30 cellular contexts compared by ENCODE assay signal in genomic region chr18:79544386-79544963, GRCh38.
DNase-seq lines count a peak whose midpoint lies in the region; ATAC-seq, FAIRE-seq and TF ChIP-seq lines count a peak whose summit lies in the region.
"Had no signal": no experiment of that assay in that cellular context is flagged by ENCODE, and none has a peak within 500 bp of the region (broad histone marks: within the 10 kb centered on the region; RNA-seq: fewer than 3 reads in every experiment).

No MANE protein-coding gene starts in this region.

- no peak for TF ChIP-seq RAD21 in H1 (IDR thresholded peaks at IDR 0.05 in 1 of 2, conservative IDR thresholded peaks at IDR 0.05 in 1 of 2; ENCODE audit: low read depth in 2 of 2, low read length in 2 of 2)

- no peaks in the 10 kb centered on the region for H3K27me3 Mint-ChIP-seq in activated naive CD4-positive, alpha-beta T cell treated with anti-CD3 and anti-CD28 coated beads, Interleukin-2, amount 10 ng/mL, durations not matched to agents 7 days and 5 days
- H3K27me3 Mint-ChIP-seq in natural killer cell (ENCODE audit: low read depth in 2 of 2) (peaks cover 0 to 3% of the 10 kb centered on the region in 2 donors), type B pancreatic cell (peaks cover 8% of the 10 kb centered on the region)
- H3K27me3 Mint-ChIP-seq: activated CD4-positive, alpha-beta memory T cell treated with anti-CD3 and anti-CD28 coated beads, Interleukin-2, amount 10 ng/mL, durations not matched to agents 7 days and 5 days had no signal

- H3K23me2 ChIP-seq in H1 (ENCODE audit: low read depth, low read length) = peaks cover 11% of the 10 kb centered on the region; the same call in 1 of the 2 replicates

- H3K23ac ChIP-seq in H1 (ENCODE audit: insufficient read length) = no peak overlapping the region

- H3K27me3 ChIP-seq in H1 (replicated peaks in 1 of 4; ENCODE audit: control insufficient read depth in 3 of 4, extremely low read depth in 1 of 4, insufficient read depth in 3 of 4, low read length in 3 of 4) = peaks cover 0 to 2% (median 0%) of the 10 kb centered on the region in 4 experiments; a peak in 1 of 7 replicates
- H3K27me3 ChIP-seq: pancreas, SJCRH30 had no signal

- no peak overlapping the region for H3K27ac ChIP-seq in H1 (ENCODE audit: low read depth, low read length)
- H3K27ac ChIP-seq: gastroesophageal sphincter, left lung, pancreas, SJCRH30, tibial artery had no signal

- H3K36me3 Mint-ChIP-seq in activated naive CD4-positive, alpha-beta T cell treated with anti-CD3 and anti-CD28 coated beads, Interleukin-2, amount 10 ng/mL, durations not matched to agents 7 days and 5 days = no peaks in the 10 kb centered on the region
- H3K36me3 Mint-ChIP-seq in natural killer cell (no peaks in the 10 kb centered on the region), type B pancreatic cell (no peaks in the 10 kb centered on the region)
- H3K36me3 Mint-ChIP-seq: CD4-positive, alpha-beta memory T cell had no signal

- no peak overlapping the region for H3K9ac ChIP-seq in H1 (replicated peaks in 1 of 4; ENCODE audit: extremely low read depth in 1 of 4, low read depth in 3 of 4, low read length in 3 of 4)

- peaks cover 0 to 22% of the 10 kb centered on the region in 2 experiments; a peak in 2 of 4 replicates for H3K9me3 ChIP-seq in H1 (ENCODE audit: insufficient read depth in 2 of 2, low read depth in 1 of 2, low read length in 1 of 2)
- H3K9me3 ChIP-seq: gastroesophageal sphincter, left lung, pancreas, SJCRH30, tibial artery had no signal

- peak; percentile 16 for DNase-seq in activated naive CD4-positive, alpha-beta T cell treated with anti-CD3 and anti-CD28 coated beads, Interleukin-2, amount 10 ng/mL, durations not matched to agents 7 days and 5 days
- no peak for DNase-seq in activated naive CD4-positive, alpha-beta T cell (lab: John Stamatoyannopoulos, UW)
- DNase-seq in H1 (ENCODE audit: low read depth in 1 of 2, low spot score in 2 of 2) (no peak), natural killer cell (peak; percentile 10), type B pancreatic cell (ENCODE audit: extremely low spot score, unreplicated experiment) (peak; percentile 67), NCI-H2081 (lab: John Stamatoyannopoulos, UW) (no peak), NCI-H2227 (lab: John Stamatoyannopoulos, UW; ENCODE audit: unreplicated experiment) (no peak), G401 (ENCODE audit: low spot score) (no peak)
- DNase-seq: activated CD4-positive, alpha-beta memory T cell treated with anti-CD3 and anti-CD28 coated beads, Interleukin-2, amount 10 ng/mL, durations not matched to agents 7 days and 5 days; activated effector memory CD4-positive, alpha-beta T cell treated with Interleukin-2 at 50 U/mL for 16 hours; CD4-positive, alpha-beta memory T cell; cerebellar nuclear complex; hippocampal formation; Karpas-422; midbrain; MV-4-11; NCI-H146; nephron progenitor cell; NK-92 treated with Interleukin-12 subunit alpha and Interleukin-12 subunit beta, amount 100 ng/mL, for 24 hours; SJCRH30; stimulated activated CD4-positive, alpha-beta T cell treated with anti-CD3 and anti-CD28 coated beads, Interleukin-12 subunit alpha, Interleukin-12 subunit beta, amount 100 ng/mL, for 4 hours; stimulated activated CD4-positive, alpha-beta T cell treated with anti-CD3 and anti-CD28 coated beads, Interleukin-4, amount 100 ng/mL, for 4 hours; stimulated activated naive CD4-positive, alpha-beta T cell treated with Interleukin-2 at 50 U/mL for 16 hours had no signal

- no peak for ATAC-seq in natural killer cell
- ATAC-seq: gastroesophageal sphincter, GM12878, left lung, pancreas had no signal

- H3K9me3 Mint-ChIP-seq in activated naive CD4-positive, alpha-beta T cell treated with anti-CD3 and anti-CD28 coated beads, Interleukin-2, amount 10 ng/mL, durations not matched to agents 7 days and 5 days = peaks cover 8% of the 10 kb centered on the region
- peaks cover 0 to 9% of the 10 kb centered on the region in 2 donors for H3K9me3 Mint-ChIP-seq in natural killer cell
- peaks cover 3% of the 10 kb centered on the region for H3K9me3 Mint-ChIP-seq in type B pancreatic cell

- no peak overlapping the region for H4K5ac ChIP-seq in H1 (ENCODE audit: insufficient read length, low read depth, low read length)

- H3K4ac ChIP-seq in H1 (replicated peaks; ENCODE audit: insufficient read length, low read depth, low read length) = no peak overlapping the region

- intact Hi-C loops in natural killer cell (cut with micrococcal nuclease) = no loop called here

- POLR2A ChIA-PET in H1 (lab: Charles Lee; ENCODE audit: partially characterized antibody) = no interaction called here

- H2AK5ac ChIP-seq in H1 (ENCODE audit: low read depth, low read length) = no peak overlapping the region

- no peaks in the 10 kb centered on the region for H3K4me1 Mint-ChIP-seq in activated naive CD4-positive, alpha-beta T cell treated with anti-CD3 and anti-CD28 coated beads, Interleukin-2, amount 10 ng/mL, durations not matched to agents 7 days and 5 days
- H3K4me1 Mint-ChIP-seq in natural killer cell (no peaks in the 10 kb centered on the region), type B pancreatic cell (ENCODE audit: unreplicated experiment) (no peaks in the 10 kb centered on the region)
- H3K4me1 Mint-ChIP-seq: activated CD4-positive, alpha-beta memory T cell treated with anti-CD3 and anti-CD28 coated beads, Interleukin-2, amount 10 ng/mL, durations not matched to agents 7 days and 5 days had no signal

- H3K18ac ChIP-seq in H1 (ENCODE audit: extremely low read depth, low read length) = no peak overlapping the region

- H3K4me2 ChIP-seq in H1 (ENCODE audit: insufficient read depth in 1 of 2, low read depth in 2 of 2, low read length in 2 of 2) = no peak overlapping the region

- peaks cover 0 to 2% of the 10 kb centered on the region in 2 experiments for H4K20me1 ChIP-seq in H1 (replicated peaks in 1 of 2; ENCODE audit: control insufficient read depth in 1 of 2, insufficient read depth in 2 of 2, low read length in 2 of 2)

- H3K36me3 ChIP-seq in H1 (ENCODE audit: control insufficient read depth in 2 of 4, insufficient read depth in 4 of 4, low read length in 3 of 4) = no peaks in the 10 kb centered on the region
- H3K36me3 ChIP-seq: gastroesophageal sphincter, left lung, pancreas, SJCRH30, tibial artery had no signal

- no peak overlapping the region for H2AFZ ChIP-seq in H1 (ENCODE audit: low read length)

- H2BK20ac ChIP-seq in H1 (ENCODE audit: low read length) = no peak overlapping the region

- FAIRE-seq in H1 (lab: Jason Lieb, UNC) = no peak
- FAIRE-seq: A204.1, endothelial cell of umbilical vein, GM12878, pancreas had no signal

- no peak overlapping the region for H2BK12ac ChIP-seq in H1 (ENCODE audit: low read depth, low read length)

- H2BK5ac ChIP-seq in H1 (ENCODE audit: low read depth, low read length) = no peak overlapping the region

- in situ Hi-C loops in G401 (cut with HindIII; ENCODE audit: low sequenced_read_pairs) = no loop called here

- H3K79me1 ChIP-seq in H1 (ENCODE audit: low read depth, low read length) = no peaks in the 10 kb centered on the region

- no peak overlapping the region for H2BK15ac ChIP-seq in H1 (ENCODE audit: low read length)

- no peak overlapping the region for H3K56ac ChIP-seq in H1 (replicated peaks; ENCODE audit: insufficient read length, low read depth, low read length)

- WGBS in H1 (ENCODE audit: extremely low coverage in 1 of 2, insufficient coverage in 1 of 2, insufficient read length in 1 of 2, insufficient replicate concordance in 2 of 2, low coverage in 1 of 2, low lambda C conversion rate in 2 of 2, missing lambda C conversion rate in 1 of 2), 2 experiments = 89% methylated on average over 8 of the region's 23 CpGs; no CpG with 5 or more reads in 1 of the 2 experiments

- no peaks in the 10 kb centered on the region for H3K4me1 ChIP-seq in H1 (replicated peaks in 1 of 4; ENCODE audit: control insufficient read depth in 3 of 4, insufficient read depth in 4 of 4, low read length in 3 of 4)
- H3K4me1 ChIP-seq: gastroesophageal sphincter, left lung, pancreas, tibial artery had no signal

- no peak overlapping the region for H2BK120ac ChIP-seq in H1 (replicated peaks; ENCODE audit: low read depth, low read length)

- CTCF ChIA-PET in activated naive CD4-positive, alpha-beta T cell treated with anti-CD3 and anti-CD28 coated beads, Interleukin-2, amount 10 ng/mL, durations not matched to agents 7 days and 5 days (lab: Charles Lee) = no interaction called here
- CTCF ChIA-PET in H1 (lab: Charles Lee; ENCODE audit: partially characterized antibody) = interaction anchor here (1.1 to 1.9 kb wide), 5 partner anchors 15 to 45 kb away, joined by 3 to 5 read pairs (median 4); no protein-coding TSS in a partner anchor

- no peak overlapping the region for H3K27ac Mint-ChIP-seq in activated naive CD4-positive, alpha-beta T cell treated with anti-CD3 and anti-CD28 coated beads, Interleukin-2, amount 10 ng/mL, durations not matched to agents 7 days and 5 days
- H3K27ac Mint-ChIP-seq in natural killer cell = no peak overlapping the region
- H3K27ac Mint-ChIP-seq in type B pancreatic cell = no peak overlapping the region
- H3K27ac Mint-ChIP-seq: activated CD4-positive, alpha-beta memory T cell treated with anti-CD3 and anti-CD28 coated beads, Interleukin-2, amount 10 ng/mL, durations not matched to agents 7 days and 5 days; CD4-positive, alpha-beta memory T cell had no signal

- H3K14ac ChIP-seq in H1 (ENCODE audit: insufficient read length) = no peak overlapping the region

- TF ChIP-seq POLR2A in H1 (IDR thresholded peaks at IDR 0.05; ENCODE audit: control extremely low read depth in 1 of 2, low read depth in 2 of 2, low read length in 2 of 2) = no peak

- peak overlapping the region; percentile 79; the same call in 1 of the 2 replicates for H4K8ac ChIP-seq in H1 (ENCODE audit: extremely low read depth, insufficient read depth, low read length)

- no peak overlapping the region for H4K91ac ChIP-seq in H1 (replicated peaks; ENCODE audit: insufficient read length, low read length)

- no peaks in the 10 kb centered on the region for H3K79me2 ChIP-seq in H1 (ENCODE audit: control insufficient read depth in 1 of 2, insufficient read depth in 2 of 2, low read length in 2 of 2)

- H3K4me3 ChIP-seq in H1 (ENCODE audit: extremely low read depth in 1 of 4, insufficient read depth in 2 of 4, low read depth in 3 of 4, low read length in 4 of 4) = no peak overlapping the region
- H3K4me3 ChIP-seq: gastroesophageal sphincter, GM12878, left lung, pancreas, SJCRH30, tibial artery had no signal

- no peak for TF ChIP-seq EP300 in H1 (IDR thresholded peaks at IDR 0.05; ENCODE audit: borderline replicate concordance in 1 of 2, low read depth in 2 of 2, low read length in 2 of 2)

- no peak overlapping the region for H3K4me3 Mint-ChIP-seq in activated naive CD4-positive, alpha-beta T cell treated with anti-CD3 and anti-CD28 coated beads, Interleukin-2, amount 10 ng/mL, durations not matched to agents 7 days and 5 days
- H3K4me3 Mint-ChIP-seq in natural killer cell (no peak overlapping the region), type B pancreatic cell (no peak overlapping the region)
- H3K4me3 Mint-ChIP-seq: activated CD4-positive, alpha-beta memory T cell treated with anti-CD3 and anti-CD28 coated beads, Interleukin-2, amount 10 ng/mL, durations not matched to agents 7 days and 5 days; CD4-positive, alpha-beta memory T cell; nephron progenitor cell had no signal

- no peak for TF ChIP-seq CTCF in H1 (IDR thresholded peaks at IDR 0.05; ENCODE audit: control extremely low read depth in 1 of 3, insufficient read depth in 1 of 3, low read depth in 1 of 3, low read length in 3 of 3)
- no peak for TF ChIP-seq CTCF in natural killer cell (IDR thresholded peaks at IDR 0.05)
- no peak for TF ChIP-seq CTCF in type B pancreatic cell (conservative IDR thresholded peaks at IDR 0.05)

Comparison
In these comparisons a context has a peak if more than half of its experiments do, and no peak if none do; other contexts are left out.
1. DNase-seq: peak in activated naive CD4-positive, alpha-beta T cell treated with anti-CD3 and anti-CD28 coated beads, Interleukin-2, amount 10 ng/mL, durations not matched to agents 7 days and 5 days (single experiment), natural killer cell (single experiment) and type B pancreatic cell (single experiment); none in activated naive CD4-positive, alpha-beta T cell (0 of 4), H1 (0 of 2), NCI-H2081 (0 of 2), NCI-H2227 (single experiment) and G401 (single experiment).